ENCODE assay signal across 16 cellular contexts in the genomic region with DNA sequence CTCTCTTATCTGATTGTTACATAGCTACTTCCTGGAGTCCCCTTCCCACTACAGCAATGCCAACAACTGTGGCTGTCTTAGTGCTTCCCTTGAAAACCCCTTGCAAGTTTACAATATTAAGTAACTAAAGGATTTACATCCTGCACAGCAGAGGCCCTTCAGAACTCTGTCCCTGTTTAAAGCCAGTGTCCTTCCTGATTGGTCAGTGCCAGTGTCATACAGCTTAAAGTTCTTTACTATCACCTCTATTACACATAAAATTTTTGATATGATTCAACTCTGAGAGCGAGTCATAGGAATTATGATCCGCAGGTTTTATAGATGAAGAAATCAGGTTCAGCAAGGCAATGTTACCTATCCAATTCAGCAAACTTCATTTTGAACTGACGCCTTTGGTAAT.
DNase-seq lines count a peak whose midpoint lies in the region; ATAC-seq and TF ChIP-seq lines count a peak whose summit lies in the region.
"Had no signal": no experiment of that assay in that cellular context is flagged by ENCODE, and none has a peak within 500 bp of the region (broad histone marks: within the 10 kb centered on the region; RNA-seq: fewer than 3 reads in every experiment).

No MANE protein-coding gene starts in this region.

- H3K36me3 Mint-ChIP-seq in nephron progenitor cell (ENCODE audit: low read depth) = no peaks in the 10 kb centered on the region
- H3K36me3 Mint-ChIP-seq: CD4-positive, alpha-beta memory T cell had no signal

- H3K27ac Mint-ChIP-seq in nephron progenitor cell = peak overlapping the region; percentile 16
- H3K27ac Mint-ChIP-seq: CD4-positive, alpha-beta memory T cell; HFFc6 had no signal

- dilution Hi-C loops in mammary epithelial cell (cut with HindIII; ENCODE audit: low sequenced_read_pairs) = no loop called here

- DNase-seq in OCI-M1 (lab: John Stamatoyannopoulos, UW) = peak; percentile 22
- peak; percentile 2 for DNase-seq in UCSD-AML1 (lab: John Stamatoyannopoulos, UW; ENCODE audit: unreplicated experiment)
- no peak for DNase-seq in nephron progenitor cell
- no peak for DNase-seq in mammary epithelial cell
- DNase-seq in dermis blood vessel endothelial cell = no peak
- DNase-seq in RKO (ENCODE audit: low spot score) = no peak
- DNase-seq: BE2C; CD4-positive, alpha-beta memory T cell; DMS153; DMS79 treated with DMSO at 0.1 percent for 48 hours; GDM1; HCEC 1CT; HFFc6 had no signal

- H3K36me3 ChIP-seq in mammary epithelial cell (ENCODE audit: insufficient read depth, low read length) = no peaks in the 10 kb centered on the region
- H3K36me3 ChIP-seq: BE2C had no signal

- no peaks in the 10 kb centered on the region for H3K27me3 ChIP-seq in mammary epithelial cell (ENCODE audit: insufficient read depth, low read length)
- H3K27me3 ChIP-seq: BE2C had no signal

- no peak overlapping the region for H3K4me3 Mint-ChIP-seq in nephron progenitor cell
- H3K4me3 Mint-ChIP-seq: CD4-positive, alpha-beta memory T cell; HFFc6 had no signal

- no TSS peak for BruUV-seq in mammary epithelial cell (replicated peaks; lab: Mats Ljungman, UMichigan)

- TF ChIP-seq CTCF in nephron progenitor cell (IDR thresholded peaks at IDR 0.05) = no peak
- TF ChIP-seq CTCF in mammary epithelial cell (conservative IDR thresholded peaks at IDR 0.05 in 1 of 2, IDR thresholded peaks at IDR 0.05 in 1 of 2; ENCODE audit: extremely low read depth in 1 of 2, insufficient read depth in 1 of 2, low read depth in 1 of 2, low read length in 2 of 2) = no peak

- 89% methylated on average over 3 of the region's 3 CpGs for WGBS in mammary epithelial cell (ENCODE audit: low coverage, missing lambda C conversion rate)

- no peak overlapping the region for H3K27ac ChIP-seq in mammary epithelial cell (ENCODE audit: insufficient read depth, low read depth, low read length)
- H3K27ac ChIP-seq: C4-2B had no signal

- H3K4me1 Mint-ChIP-seq in nephron progenitor cell = no peaks in the 10 kb centered on the region
- H3K4me1 Mint-ChIP-seq: CD4-positive, alpha-beta memory T cell had no signal

- no peak overlapping the region for H2AFZ ChIP-seq in mammary epithelial cell (ENCODE audit: low read depth, low read length)

- intact Hi-C loops in mammary epithelial cell (cut with micrococcal nuclease) = no loop called here

- no peaks in the 10 kb centered on the region for H3K79me2 ChIP-seq in mammary epithelial cell (ENCODE audit: insufficient read depth, low read length)

- ATAC-seq in HG03025 (IDR thresholded peaks at IDR 0.05; ENCODE audit: low FRiP score, unreplicated experiment) = no peak
- ATAC-seq: HepG2 had no signal

- H3K9ac ChIP-seq in mammary epithelial cell (ENCODE audit: insufficient read depth, low read length) = no peak overlapping the region

- H3K27me3 Mint-ChIP-seq in nephron progenitor cell (ENCODE audit: low read depth, poor library complexity) = no peaks in the 10 kb centered on the region
- H3K27me3 Mint-ChIP-seq: CD4-positive, alpha-beta memory T cell had no signal

- H4K20me1 ChIP-seq in mammary epithelial cell (ENCODE audit: insufficient read depth, low read length) = no peaks in the 10 kb centered on the region

- in situ Hi-C loops in mammary epithelial cell (cut with MboI; ENCODE audit: low sequenced_read_pairs in 2 of 2) = no loop called here

- CTCF ChIA-PET in mammary epithelial cell (lab: Charles Lee; ENCODE audit: low non-redundant PET) = no interaction called here

- H3K4me2 ChIP-seq in mammary epithelial cell (ENCODE audit: insufficient read depth, low read depth, low read length) = no peak overlapping the region

- H3K4me1 ChIP-seq in mammary epithelial cell (ENCODE audit: insufficient read depth, low read length) = no peaks in the 10 kb centered on the region
- H3K4me1 ChIP-seq: BE2C had no signal

- H3K9me3 ChIP-seq in mammary epithelial cell (replicated peaks; ENCODE audit: insufficient read depth, low read length) = no peaks in the 10 kb centered on the region
- H3K9me3 ChIP-seq: BE2C had no signal

- H3K9me3 Mint-ChIP-seq in nephron progenitor cell = no peaks in the 10 kb centered on the region
- H3K9me3 Mint-ChIP-seq: HFFc6 had no signal

- no peak overlapping the region for H3K4me3 ChIP-seq in mammary epithelial cell (replicated peaks in 1 of 3; ENCODE audit: insufficient read depth in 1 of 3, low read depth in 2 of 3, low read length in 3 of 3)

Comparison
In these comparisons a context has a peak if more than half of its experiments do, and no peak if none do; other contexts are left out.
1. DNase-seq: peak in OCI-M1 (single experiment) and UCSD-AML1 (single experiment); none in nephron progenitor cell (single experiment), mammary epithelial cell (single experiment), dermis blood vessel endothelial cell (single experiment) and RKO (single experiment).